Comparison of ENCODE assay signal across 37 cellular contexts in genomic region chr2:7193457-7193856, GRCh38.
"Had no signal": no experiment of that assay in that cellular context is flagged by ENCODE, and none has a peak within 500 bp of the region (broad histone marks: within the 10 kb centered on the region; RNA-seq: fewer than 3 reads in every experiment).

No MANE protein-coding gene starts in this region.

- H3K9me3 Mint-ChIP-seq: activated B cell treated with CpG ODN at 0.5 μM for 24 hours; activated CD4-positive, alpha-beta memory T cell treated with anti-CD3 and anti-CD28 coated beads for 36 hours; activated CD8-positive, alpha-beta T cell treated with anti-CD3 and anti-CD28 coated beads for 36 hours; activated naive CD8-positive, alpha-beta T cell treated with anti-CD3 and anti-CD28 coated beads for 36 hours; activated T-cell treated with anti-CD3 and anti-CD28 coated beads, Interleukin-2, amount 50 U/mL, for 4 hours; activated T-helper 1 cell treated with anti-CD3 and anti-CD28 coated beads, Interleukin-12 subunit alpha, Interleukin-12 subunit beta, Interleukin-2, Interleukin-4 antibody, amounts not matched to agents 30 ng/mL and 10 ng/mL and 1 ng/mL, durations not matched to agents 14 hours and 24 hours and 36 hours; brain; central memory CD8-positive, alpha-beta T cell had no signal

- H3K4me3 ChIP-seq: adrenal gland, cardiac muscle cell had no signal

- H3K9me3 ChIP-seq: adrenal gland had no signal

- FAIRE-seq: bronchial epithelial cell, TTC549 had no signal

- H3K27me3 Mint-ChIP-seq: activated B cell treated with CpG ODN at 0.5 μM for 24 hours; activated CD4-positive, alpha-beta memory T cell treated with anti-CD3 and anti-CD28 coated beads for 36 hours; activated CD8-positive, alpha-beta T cell treated with anti-CD3 and anti-CD28 coated beads for 36 hours; activated naive CD8-positive, alpha-beta T cell treated with anti-CD3 and anti-CD28 coated beads for 36 hours; activated T-helper 17 cell treated with anti-CD3 and anti-CD28 coated beads, Interleukin-2, amount 50 U/mL, for 72 hours; brain; central memory CD8-positive, alpha-beta T cell had no signal

- H3K27ac Mint-ChIP-seq: activated B cell treated with CpG ODN at 0.5 μM for 24 hours; activated CD4-positive, alpha-beta memory T cell treated with anti-CD3 and anti-CD28 coated beads for 36 hours; activated CD4-positive, alpha-beta T cell treated with anti-CD3 and anti-CD28 coated beads, Interleukin-2, amount 10 ng/mL, durations not matched to agents 24 days and 14 days; activated CD8-positive, alpha-beta T cell treated with anti-CD3 and anti-CD28 coated beads for 36 hours; activated naive CD4-positive, alpha-beta T cell treated with anti-CD3 and anti-CD28 coated beads for 36 hours; activated naive CD4-positive, alpha-beta T cell treated with anti-CD3 and anti-CD28 coated beads, Interleukin-2, amount 50 U/mL, for 72 hours; activated naive CD8-positive, alpha-beta T cell treated with anti-CD3 and anti-CD28 coated beads for 36 hours; activated T-cell treated with anti-CD3 and anti-CD28 coated beads, Interleukin-2, amount 50 U/mL, for 72 hours; activated T-helper 1 cell treated with anti-CD3 and anti-CD28 coated beads, Interleukin-12 subunit alpha, Interleukin-12 subunit beta, Interleukin-2, Interleukin-4 antibody, amounts not matched to agents 30 ng/mL and 10 ng/mL and 1 ng/mL, durations not matched to agents 14 hours and 24 hours and 36 hours; activated T-helper 17 cell treated with anti-CD3 and anti-CD28 coated beads, Interleukin-2, amount 50 U/mL, for 72 hours; brain; T-helper 1 cell treated with Interleukin-12 subunit alpha and Interleukin-12 subunit beta and Interleukin-4 antibody, amounts not matched to agents 30 μg/mL and 1 μg/mL, for 36 hours; T-helper 2 cell treated with Interferon-gamma antibody and Interleukin-4, amounts not matched to agents 5 μg/mL and 100 μg/mL, for 36 hours had no signal

- H3K36me3 Mint-ChIP-seq: activated CD4-positive, alpha-beta memory T cell treated with anti-CD3 and anti-CD28 coated beads for 36 hours; activated naive CD4-positive, alpha-beta T cell treated with anti-CD3 and anti-CD28 coated beads, Interleukin-2, amount 50 U/mL, for 72 hours; brain had no signal

- H3K36me3 ChIP-seq: adrenal gland, cardiac muscle cell had no signal

- H3K27ac ChIP-seq: adrenal gland, cardiac muscle cell, VCaP had no signal

- ATAC-seq: activated CD8-positive, alpha-beta T cell treated with anti-CD3 and anti-CD28 coated beads for 36 hours; activated naive CD4-positive, alpha-beta T cell treated with anti-CD3 and anti-CD28 coated beads, Interleukin-2, amount 50 U/mL, for 72 hours; activated T-cell treated with anti-CD3 and anti-CD28 coated beads, Interleukin-2, amount 50 U/mL, for 4 hours; activated T-cell treated with anti-CD3 and anti-CD28 coated beads, Interleukin-2, amount 50 U/mL, for 72 hours; activated T-helper 17 cell treated with anti-CD3 and anti-CD28 coated beads, Interleukin-2, amount 50 U/mL, for 72 hours had no signal

- DNase-seq: activated B cell treated with CpG ODN at 0.5 μM for 24 hours; activated CD4-positive, alpha-beta memory T cell treated with anti-CD3 and anti-CD28 coated beads for 36 hours; activated CD4-positive, alpha-beta T cell treated with anti-CD3 and anti-CD28 coated beads for 4 hours; activated CD4-positive, alpha-beta T cell treated with anti-CD3 and anti-CD28 coated beads, Interleukin-2, amount 10 ng/mL, durations not matched to agents 24 days and 14 days; activated CD4-positive, alpha-beta T cell treated with anti-CD3 and anti-CD28 coated beads, Interleukin-2, amount 50 U/mL, for 1 hour; activated CD4-positive, alpha-beta T cell treated with anti-CD3 and anti-CD28 coated beads, Interleukin-2, amount 50 U/mL, for 4 hours; activated CD4-positive, CD25-positive, alpha-beta regulatory T cell treated with anti-CD3 and anti-CD28 coated beads, Interleukin-2, amount 50 U/mL, for 72 hours; activated CD8-positive, alpha-beta memory T cell treated with anti-CD3 and anti-CD28 coated beads, Interleukin-2, amount 50 U/mL, for 4 hours; activated CD8-positive, alpha-beta T cell treated with anti-CD3 and anti-CD28 coated beads for 36 hours; activated effector memory CD4-positive, alpha-beta T cell treated with anti-CD3 and anti-CD28 coated beads, Interleukin-2, amount 50 U/mL, for 16 hours; activated gamma-delta T cell treated with Interleukin-2 at 50 U/mL for 16 hours; activated naive CD4-positive, alpha-beta T cell; activated naive CD4-positive, alpha-beta T cell treated with anti-CD3 and anti-CD28 coated beads for 36 hours; activated naive CD4-positive, alpha-beta T cell treated with anti-CD3 and anti-CD28 coated beads, Interleukin-2, amount 50 U/mL, for 16 hours; activated naive CD8-positive, alpha-beta T cell treated with anti-CD3 and anti-CD28 coated beads for 36 hours; activated T-cell treated with anti-CD3 and anti-CD28 coated beads for 4 hours; activated T-cell treated with anti-CD3 and anti-CD28 coated beads, Interleukin-2, amount 50 U/mL, for 1 hour; activated T-cell treated with anti-CD3 and anti-CD28 coated beads, Interleukin-2, amount 50 U/mL, for 4 hours; activated T-cell treated with anti-CD3 and anti-CD28 coated beads, Interleukin-2, amount 50 U/mL, for 72 hours; adrenal gland; amniotic stem cell; aorta; caudate nucleus; cerebellar nuclear complex; T-helper 2 cell; T-helper 9 cell had no signal

- H3K27me3 ChIP-seq: adrenal gland, cardiac muscle cell had no signal

- H3K4me1 ChIP-seq: adrenal gland had no signal

- H3K4me1 Mint-ChIP-seq: activated B cell treated with CpG ODN at 0.5 μM for 24 hours; activated T-helper 17 cell treated with anti-CD3 and anti-CD28 coated beads, Interleukin-2, amount 50 U/mL, for 72 hours; central memory CD8-positive, alpha-beta T cell had no signal

- H3K4me3 Mint-ChIP-seq: activated B cell treated with CpG ODN at 0.5 μM for 24 hours; activated CD4-positive, alpha-beta memory T cell treated with anti-CD3 and anti-CD28 coated beads for 36 hours; activated CD4-positive, alpha-beta T cell treated with anti-CD3 and anti-CD28 coated beads, Interleukin-2, amount 10 ng/mL, durations not matched to agents 24 days and 14 days; activated CD8-positive, alpha-beta T cell treated with anti-CD3 and anti-CD28 coated beads for 36 hours; activated naive CD4-positive, alpha-beta T cell treated with anti-CD3 and anti-CD28 coated beads for 36 hours; activated naive CD8-positive, alpha-beta T cell treated with anti-CD3 and anti-CD28 coated beads for 36 hours; activated T-cell treated with anti-CD3 and anti-CD28 coated beads, Interleukin-2, amount 50 U/mL, for 4 hours; activated T-cell treated with anti-CD3 and anti-CD28 coated beads, Interleukin-2, amount 50 U/mL, for 72 hours; activated T-helper 1 cell treated with anti-CD3 and anti-CD28 coated beads, Interleukin-12 subunit alpha, Interleukin-12 subunit beta, Interleukin-2, Interleukin-4 antibody, amounts not matched to agents 30 ng/mL and 10 ng/mL and 1 ng/mL, durations not matched to agents 14 hours and 24 hours and 36 hours; activated T-helper 17 cell treated with anti-CD3 and anti-CD28 coated beads, Interleukin-2, amount 50 U/mL, for 72 hours; brain; central memory CD8-positive, alpha-beta T cell; T-helper 1 cell treated with Interleukin-12 subunit alpha and Interleukin-12 subunit beta and Interleukin-4 antibody, amounts not matched to agents 30 μg/mL and 1 μg/mL, for 36 hours; T-helper 2 cell treated with Interferon-gamma antibody and Interleukin-4, amounts not matched to agents 5 μg/mL and 100 μg/mL, for 36 hours had no signal
